ENCODE assay signal across 23 cellular contexts in the genomic region with DNA sequence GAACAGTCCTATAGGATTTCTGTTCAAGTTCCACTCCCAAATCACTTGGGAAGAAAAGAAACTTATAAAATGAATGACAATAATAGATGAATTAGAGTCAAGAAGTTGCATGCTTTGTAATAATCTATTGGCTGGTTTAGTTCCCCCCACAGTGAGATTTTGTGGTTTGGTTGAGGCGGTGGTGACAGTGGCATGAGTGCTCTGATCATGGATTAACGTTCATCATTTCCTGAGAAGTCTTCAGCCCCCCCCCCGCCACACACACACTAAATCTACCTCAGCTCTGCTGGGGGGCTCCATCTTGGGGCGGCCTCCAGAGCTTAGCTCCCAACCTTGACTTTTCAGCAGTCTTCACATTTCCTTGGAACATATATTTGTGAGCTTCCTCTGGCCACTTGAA.
"Had no signal": no experiment of that assay in that cellular context is flagged by ENCODE, and none has a peak within 500 bp of the region (broad histone marks: within the 10 kb centered on the region; RNA-seq: fewer than 3 reads in every experiment).

No MANE protein-coding gene starts in this region.

- H3K27me3 Mint-ChIP-seq: progenitor cell of endocrine pancreas had no signal

- ATAC-seq: left colon; left lung; natural killer cell; right lobe of liver; stimulated activated naive B cell treated with anti-CD40 and anti-IgM and Interleukin-4, amounts not matched to agents 10 μg/mL and 1 μg/mL and 100 μg/mL, for 72 hours had no signal

- H3K9me3 Mint-ChIP-seq: immature natural killer cell; mesothelial cell of epicardium; natural killer cell; nephron progenitor cell; neural progenitor cell; stimulated activated naive B cell treated with anti-CD40 and anti-IgM and Interleukin-4, amounts not matched to agents 10 μg/mL and 1 μg/mL and 100 μg/mL, for 72 hours; stimulated activated naive CD8-positive, alpha-beta T cell treated with anti-CD3 and anti-CD28 coated beads, Interleukin-15, Interleukin-2, amounts not matched to agents 100 ng/mL and 50 ng/mL, for 24 hours; type B pancreatic cell had no signal

- H3K4me1 Mint-ChIP-seq: mesothelial cell of epicardium; naive B cell; nephron progenitor cell; neural progenitor cell; stimulated activated naive B cell treated with anti-CD40 and anti-IgM and Interleukin-4, amounts not matched to agents 10 μg/mL and 1 μg/mL and 100 μg/mL, for 72 hours had no signal

- H3K4me3 Mint-ChIP-seq: immature natural killer cell; mesothelial cell of epicardium; naive B cell; natural killer cell; nephron progenitor cell; neural progenitor cell; stimulated activated naive B cell treated with anti-CD40 and anti-IgM and Interleukin-4, amounts not matched to agents 10 μg/mL and 1 μg/mL and 100 μg/mL, for 72 hours; stimulated activated naive CD8-positive, alpha-beta T cell treated with anti-CD3 and anti-CD28 coated beads, Interleukin-15, Interleukin-2, amounts not matched to agents 100 ng/mL and 50 ng/mL, for 24 hours; type B pancreatic cell had no signal

- H3K36me3 Mint-ChIP-seq: immature natural killer cell; mesothelial cell of epicardium; naive B cell; natural killer cell; neural progenitor cell; stimulated activated naive B cell treated with anti-CD40 and anti-IgM and Interleukin-4, amounts not matched to agents 10 μg/mL and 1 μg/mL and 100 μg/mL, for 72 hours; type B pancreatic cell had no signal

- DNase-seq: hypothalamus; immature natural killer cell; kidney; left colon; left lung; mesendoderm; naive B cell; natural killer cell; nephron progenitor cell; ovary; right lobe of liver; stimulated activated CD4-positive, alpha-beta T cell treated with anti-CD3 and anti-CD28 coated beads, Interleukin-1b, Interleukin-23, amount 100 ng/mL, for 48 hours; stimulated activated CD4-positive, alpha-beta T cell treated with anti-CD3 and anti-CD28 coated beads, Interleukin-2, amount 100 ng/mL, for 48 hours; stimulated activated CD4-positive, alpha-beta T cell treated with anti-CD3 and anti-CD28 coated beads, Interleukin-4, amount 100 ng/mL, for 4 hours; stimulated activated CD8-positive, alpha-beta memory T cell treated with anti-CD3 and anti-CD28 coated beads, Interleukin-4, amount 100 ng/mL, for 48 hours; stimulated activated naive B cell treated with anti-CD40 and anti-IgM and Interleukin-4, amounts not matched to agents 10 μg/mL and 1 μg/mL and 100 μg/mL, for 72 hours; substantia nigra; uterus had no signal

- H3K27ac Mint-ChIP-seq: immature natural killer cell; mesothelial cell of epicardium; naive B cell; natural killer cell; nephron progenitor cell; neural progenitor cell; progenitor cell of endocrine pancreas; stimulated activated naive B cell treated with anti-CD40 and anti-IgM and Interleukin-4, amounts not matched to agents 10 μg/mL and 1 μg/mL and 100 μg/mL, for 72 hours; stimulated activated naive CD8-positive, alpha-beta T cell treated with anti-CD3 and anti-CD28 coated beads, Interleukin-15, Interleukin-2, amounts not matched to agents 100 ng/mL and 50 ng/mL, for 24 hours; type B pancreatic cell had no signal
